Comparison of ENCODE assay signal across 35 cellular contexts in genomic region chr13:93355094-93355493, GRCh38.
"Had no signal": no experiment of that assay in that cellular context is flagged by ENCODE, and none has a peak within 500 bp of the region (broad histone marks: within the 10 kb centered on the region; RNA-seq: fewer than 3 reads in every experiment).

No MANE protein-coding gene starts in this region.

- H3K4me3 ChIP-seq: adrenal gland, body of pancreas, esophagus squamous epithelium, heart right ventricle, lower lobe of right lung, neural progenitor cell, right atrium auricular region, smooth muscle cell, uterus had no signal

- H3K9ac ChIP-seq: neural progenitor cell, parathyroid adenoma had no signal

- H3K79me2 ChIP-seq: parathyroid adenoma had no signal

- H3K9me3 ChIP-seq: adrenal gland, body of pancreas, esophagus squamous epithelium, lower lobe of right lung, right atrium auricular region, uterus had no signal

- H3K36me3 ChIP-seq: adrenal gland, esophagus squamous epithelium, heart right ventricle, lower lobe of right lung, neural progenitor cell, right atrium auricular region, uterus had no signal

- H3K27me3 ChIP-seq: adrenal gland, body of pancreas, esophagus squamous epithelium, heart right ventricle, neural progenitor cell, right atrium auricular region, uterus had no signal

- H3K4me2 ChIP-seq: neural progenitor cell, smooth muscle cell had no signal

- H3K27ac ChIP-seq: adrenal gland, body of pancreas, epithelial cell of prostate, esophagus squamous epithelium, heart right ventricle, lower lobe of right lung, neural progenitor cell, parathyroid adenoma, right atrium auricular region, uterus, WERI-Rb-1 had no signal

- ATAC-seq: activated CD4-positive, CD25-positive, alpha-beta regulatory T cell treated with anti-CD3 and anti-CD28 coated beads, Interleukin-2, amount 50 U/mL, for 24 hours; body of pancreas; heart right ventricle; left lobe of liver; lower lobe of right lung; naive thymus-derived CD8-positive, alpha-beta T cell; stimulated activated memory B cell treated with anti-CD40 and anti-IgM and Interleukin-4, amounts not matched to agents 10 μg/mL and 1 μg/mL and 100 μg/mL, for 72 hours; stimulated activated naive CD8-positive, alpha-beta T cell treated with anti-CD3 and anti-CD28 coated beads, Interleukin-15, amount 100 ng/mL, for 72 hours had no signal

- DNase-seq: activated CD4-positive, alpha-beta memory T cell treated with anti-CD3 and anti-CD28 coated beads for 36 hours; activated CD4-positive, alpha-beta T cell treated with anti-CD3 and anti-CD28 coated beads, Interleukin-2, amount 10 ng/mL, durations not matched to agents 24 days and 14 days; activated CD8-positive, alpha-beta memory T cell treated with anti-CD3 and anti-CD28 coated beads, Interleukin-2, amount 50 U/mL, for 4 hours; activated effector memory CD4-positive, alpha-beta T cell treated with anti-CD3 and anti-CD28 coated beads, Interleukin-2, amount 50 U/mL, for 16 hours; activated naive CD4-positive, alpha-beta T cell treated with anti-CD3 and anti-CD28 coated beads for 36 hours; activated naive CD8-positive, alpha-beta T cell treated with anti-CD3 and anti-CD28 coated beads for 36 hours; activated T-cell treated with anti-CD3 and anti-CD28 coated beads, Interleukin-2, amount 50 U/mL, for 1 hour; adrenal gland; aorta; body of pancreas; dermis blood vessel endothelial cell; effector CD4-positive, alpha-beta T cell; esophagus squamous epithelium; foreskin melanocyte; heart right ventricle; kidney glomerular epithelial cell; lower lobe of right lung; mesenchymal stem cell; naive thymus-derived CD8-positive, alpha-beta T cell; occipital lobe; stimulated activated CD4-positive, alpha-beta T cell treated with anti-CD3 and anti-CD28 coated beads, Interleukin-1b, Interleukin-23, amount 100 ng/mL, for 48 hours; stimulated activated CD4-positive, alpha-beta T cell treated with anti-CD3 and anti-CD28 coated beads, Interleukin-4, amount 100 ng/mL, for 4 hours; stimulated activated CD8-positive, alpha-beta memory T cell treated with anti-CD3 and anti-CD28 coated beads, Interleukin-4, amount 100 ng/mL, for 48 hours; stimulated activated naive CD8-positive, alpha-beta T cell treated with anti-CD3 and anti-CD28 coated beads, Interleukin-15, amount 100 ng/mL, for 72 hours; substantia nigra; uterus; WERI-Rb-1 had no signal

- H2AFZ ChIP-seq: neural progenitor cell, parathyroid adenoma had no signal
